In genomic region chr2:68709421-68709911, GRCh38 we compare ENCODE assay signal across 9 cellular contexts. TPM values are rescaled to one million over a fixed set of nuclear protein-coding genes. Genes with fewer than 3 reads are reported as not detected.
DNase-seq lines count a peak whose midpoint lies in the region; ATAC-seq and TF ChIP-seq lines count a peak whose summit lies in the region.
"Had no signal": no experiment of that assay in that cellular context is flagged by ENCODE, and none has a peak within 500 bp of the region (broad histone marks: within the 10 kb centered on the region; RNA-seq: fewer than 3 reads in every experiment).

No MANE protein-coding gene starts in this region.

- TF ChIP-seq CTCF in BE2C (IDR thresholded peaks at IDR 0.05; ENCODE audit: low read depth, low read length), result peak; percentile 67
- TF ChIP-seq CTCF in GM12875 (IDR thresholded peaks at IDR 0.05; ENCODE audit: borderline replicate concordance, insufficient read depth, low read depth, low read length), result peak; percentile 67
- TF ChIP-seq CTCF in esophagus squamous epithelium (IDR thresholded peaks at IDR 0.05), result peak; percentile 62 to 84 (median 70)
- TF ChIP-seq CTCF in neural crest cell (conservative IDR thresholded peaks at IDR 0.05), result peak; percentile 76

- peak overlapping the region in 2 of 4 donors; percentile 30 to 34 for H3K27ac ChIP-seq in esophagus squamous epithelium

- peaks cover 6% of the 10 kb centered on the region for H3K36me3 Mint-ChIP-seq in neural crest cell (ENCODE audit: low read depth)
- H3K36me3 Mint-ChIP-seq: IgD-negative memory B cell had no signal

- no peak for TF ChIP-seq POLR2A in esophagus squamous epithelium (IDR thresholded peaks at IDR 0.05)

- peak; percentile 20 for DNase-seq in BE2C
- DNase-seq in NCI-H1105 (lab: John Stamatoyannopoulos, UW), result peak; percentile 18
- DNase-seq in SKM-1 treated with dmso at 0.1 percent for 144 hours (lab: John Stamatoyannopoulos, UW; ENCODE audit: unreplicated experiment), result peak; percentile 48
- no peak for DNase-seq in esophagus squamous epithelium (lab: John Stamatoyannopoulos, UW)
- DNase-seq in neural crest cell (ENCODE audit: low read depth, low spot score), result peak; percentile 2

- H3K4me1 ChIP-seq in BE2C (peaks cover 3% of the 10 kb centered on the region; the same call in 1 of the 2 replicates), esophagus squamous epithelium (peaks cover 0 to 17% (median 0%) of the 10 kb centered on the region in 3 donors)

- H3K9me3 ChIP-seq in BE2C (no peaks in the 10 kb centered on the region), esophagus squamous epithelium (no peaks in the 10 kb centered on the region)

- H3K4me3 ChIP-seq in BE2C (ENCODE audit: low read depth, low read length) (no peak overlapping the region), GM12875 (ENCODE audit: low read depth, low read length) (no peak overlapping the region), esophagus squamous epithelium (no peak overlapping the region)

- WGBS in esophagus squamous epithelium, 2 donors, result 9 to 13% methylated on average over 5 of the region's 5 CpGs

- H3K27me3 Mint-ChIP-seq in neural crest cell (ENCODE audit: low read depth), result peaks cover 4% of the 10 kb centered on the region

- H3K4me1 Mint-ChIP-seq in neural crest cell, result no peaks in the 10 kb centered on the region

- intact Hi-C loops in esophagus squamous epithelium (cut with DNase I), result no loop called here

- H3K27ac Mint-ChIP-seq in neural crest cell (ENCODE audit: unreplicated experiment), result no peak overlapping the region
- H3K27ac Mint-ChIP-seq: IgD-negative memory B cell had no signal

- peaks cover 4% of the 10 kb centered on the region for H3K9me3 Mint-ChIP-seq in neural crest cell

- H3K27me3 ChIP-seq in BE2C (no peaks in the 10 kb centered on the region), esophagus squamous epithelium (no peaks in the 10 kb centered on the region)

- H3K4me3 Mint-ChIP-seq in neural crest cell, result no peak overlapping the region
- H3K4me3 Mint-ChIP-seq: IgD-negative memory B cell had no signal

- H3K36me3 ChIP-seq in BE2C, result no peaks in the 10 kb centered on the region
- no peaks in the 10 kb centered on the region for H3K36me3 ChIP-seq in esophagus squamous epithelium

- ATAC-seq in HG03280 (IDR thresholded peaks at IDR 0.05; ENCODE audit: unreplicated experiment), result no peak
- ATAC-seq in GM21717 (IDR thresholded peaks at IDR 0.05; ENCODE audit: unreplicated experiment), result no peak

RNA-seq across cellular contexts. Expression of gene ARHGAP25, which starts 25.1 kb away (rescaled TPM):
- polyA plus RNA-seq in BE2C (2012; ENCODE audit: insufficient read depth, insufficient read length, low read depth), result not detected
- 1 to 10 TPM; 3.2 to 9.0 (median 5.5) TPM for total RNA-seq in esophagus squamous epithelium
- total RNA-seq in neural crest cell, result 2.5 and 3.0 TPM in 2 replicates
